In the genomic region with DNA sequence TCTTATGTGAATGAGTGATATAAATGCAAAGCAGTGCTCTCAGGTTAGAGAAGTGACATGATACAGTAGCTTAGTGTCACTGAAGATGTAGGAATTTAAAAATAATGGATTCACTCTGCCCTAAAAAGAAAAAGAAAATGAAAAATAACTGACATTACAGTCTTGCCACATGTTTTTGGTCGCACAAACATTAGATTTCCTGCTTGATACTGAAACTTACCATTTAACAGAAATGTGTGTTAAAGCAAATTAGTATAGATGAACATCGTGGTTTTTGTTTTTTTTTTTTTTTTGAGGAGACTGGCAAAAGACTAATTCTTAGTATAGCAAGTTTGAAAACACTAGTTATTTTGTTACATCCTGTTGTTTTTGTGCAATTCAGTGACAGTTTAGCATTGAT, we compare ENCODE assay signal across 30 cellular contexts.
"Had no signal": no experiment of that assay in that cellular context is flagged by ENCODE, and none has a peak within 500 bp of the region (broad histone marks: within the 10 kb centered on the region; RNA-seq: fewer than 3 reads in every experiment).

No MANE protein-coding gene starts in this region.

- H3K9me3 ChIP-seq: esophagus muscularis mucosa, gastroesophageal sphincter had no signal

- H3K4me1 ChIP-seq: esophagus muscularis mucosa, gastroesophageal sphincter had no signal

- DNase-seq: activated B cell treated with CpG ODN at 0.5 μM for 24 hours; activated CD4-positive, alpha-beta T cell treated with anti-CD3 and anti-CD28 coated beads for 48 hours; activated CD4-positive, alpha-beta T cell treated with anti-CD3 and anti-CD28 coated beads, Interleukin-2, amount 50 U/mL, for 1 hour; activated CD4-positive, alpha-beta T cell treated with anti-CD3 and anti-CD28 coated beads, Interleukin-2, amount 50 U/mL, for 48 hours; activated CD8-positive, alpha-beta memory T cell treated with anti-CD3 and anti-CD28 coated beads for 24 hours; activated CD8-positive, alpha-beta T cell treated with anti-CD3 and anti-CD28 coated beads for 36 hours; activated effector memory CD4-positive, alpha-beta T cell treated with Interleukin-2 at 50 U/mL for 16 hours; activated gamma-delta T cell treated with Interleukin-2 at 50 U/mL for 16 hours; activated naive CD4-positive, alpha-beta T cell treated with anti-CD3 and anti-CD28 coated beads, Interleukin-2, amount 50 U/mL, for 16 hours; activated naive CD4-positive, alpha-beta T cell treated with Interleukin-2 at 50 U/mL for 16 hours; activated T-cell treated with anti-CD3 and anti-CD28 coated beads, Interleukin-2, amount 50 U/mL, for 4 hours; amniotic stem cell; anterior cingulate cortex; brain microvascular endothelial cell; dermis blood vessel endothelial cell; effector CD4-positive, alpha-beta T cell; effector memory CD8-positive, alpha-beta T cell; erythroblast; foreskin melanocyte; head of caudate nucleus; hypothalamus; T1000; WERI-Rb-1 had no signal

- ATAC-seq: activated CD4-positive, CD25-positive, alpha-beta regulatory T cell treated with anti-CD3 and anti-CD28 coated beads, Interleukin-2, amount 50 U/mL, for 24 hours; activated CD8-positive, alpha-beta T cell treated with anti-CD3 and anti-CD28 coated beads for 36 hours; activated T-cell treated with anti-CD3 and anti-CD28 coated beads, Interleukin-2, amount 50 U/mL, for 4 hours; activated T-helper 17 cell treated with anti-CD3 and anti-CD28 coated beads, Interleukin-2, amount 50 U/mL, for 72 hours; effector memory CD8-positive, alpha-beta T cell; gastroesophageal sphincter had no signal

- FAIRE-seq: astrocyte, bronchial epithelial cell had no signal

- H3K4me3 ChIP-seq: coronary artery, esophagus muscularis mucosa, gastroesophageal sphincter had no signal

- H3K27me3 ChIP-seq: brain microvascular endothelial cell, esophagus muscularis mucosa, gastroesophageal sphincter had no signal

- H3K27ac ChIP-seq: brain microvascular endothelial cell, coronary artery, esophagus muscularis mucosa, gastroesophageal sphincter, WERI-Rb-1 had no signal

- H3K36me3 ChIP-seq: brain microvascular endothelial cell, esophagus muscularis mucosa, gastroesophageal sphincter, WERI-Rb-1 had no signal
